ENCODE assay signal across 2 cellular contexts in the genomic region with DNA sequence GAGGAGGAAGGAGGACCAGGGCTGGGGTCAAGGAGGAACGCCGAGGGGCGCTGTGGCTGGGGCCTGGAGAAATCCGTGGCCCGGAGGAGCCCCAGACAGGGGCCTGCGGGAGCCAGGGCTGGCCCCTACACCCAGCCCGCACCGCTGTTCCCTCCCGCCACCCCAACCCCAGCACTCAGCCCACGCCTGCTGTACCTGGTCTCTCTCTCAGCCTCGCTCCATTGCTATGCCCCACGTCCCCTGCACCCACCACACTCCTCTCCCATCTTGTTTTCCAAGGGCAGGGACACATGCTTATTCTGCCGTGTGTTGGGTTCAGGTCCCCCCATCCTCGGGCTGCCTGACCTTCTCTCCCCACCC. TPM values are rescaled to one million over a fixed set of nuclear protein-coding genes. Genes with fewer than 3 reads are reported as not detected.
"Had no signal": no experiment of that assay in that cellular context is flagged by ENCODE, and none has a peak within 500 bp of the region (broad histone marks: within the 10 kb centered on the region; RNA-seq: fewer than 3 reads in every experiment).

No MANE protein-coding gene starts in this region.

RNA-seq across cellular contexts. Expression of a gene that starts 0.5 kb away (rescaled TPM):
- total RNA-seq: NCI-H460, SJSA1 had no signal
